ENCODE assay signal across 27 cellular contexts in genomic region chr1:22804969-22805671, GRCh38.
DNase-seq lines count a peak whose midpoint lies in the region; ATAC-seq and TF ChIP-seq lines count a peak whose summit lies in the region.
"Had no signal": no experiment of that assay in that cellular context is flagged by ENCODE, and none has a peak within 500 bp of the region (broad histone marks: within the 10 kb centered on the region; RNA-seq: fewer than 3 reads in every experiment).

No MANE protein-coding gene starts in this region.

- peak; percentile 39 for DNase-seq in NCI-H82 (lab: John Stamatoyannopoulos, UW)
- no peak for DNase-seq in NCI-H82 treated with DMSO at 0.1 percent for 48 hours (lab: John Stamatoyannopoulos, UW; ENCODE audit: unreplicated experiment)
- DNase-seq in iPS-NIHi7 (ENCODE audit: extremely low spot score): peak; percentile 56
- no peak for DNase-seq in type B pancreatic cell (ENCODE audit: extremely low spot score, unreplicated experiment)
- no peak for DNase-seq in stimulated activated naive CD4-positive, alpha-beta T cell treated with Interleukin-2 at 50 U/mL for 16 hours (lab: John Stamatoyannopoulos, UW)
- DNase-seq: 8988T; activated B cell treated with CpG ODN at 0.5 μM for 24 hours; activated CD8-positive, alpha-beta memory T cell treated with anti-CD3 and anti-CD28 coated beads, Interleukin-2, amount 10 ng/mL, durations not matched to agents 7 days and 5 days; activated naive CD4-positive, alpha-beta T cell treated with Interleukin-2 at 50 U/mL for 16 hours; activated T-cell treated with anti-CD3 and anti-CD28 coated beads, Interleukin-2, amount 50 U/mL, for 72 hours; esophagus squamous epithelium; foreskin melanocyte; KBM-7; left colon; NCI-H1436 treated with DMSO at 0.1 percent for 48 hours; NCI-H446 treated with DMSO at 0.1 percent for 48 hours; SIG-M5; stimulated activated CD4-positive, alpha-beta T cell treated with anti-CD3 and anti-CD28 coated beads, Interleukin-12 subunit alpha, Interleukin-12 subunit beta, amount 100 ng/mL, for 4 hours; stimulated activated CD4-positive, alpha-beta T cell treated with anti-CD3 and anti-CD28 coated beads, Interleukin-4, amount 100 ng/mL, for 1 hour; testis; uterus had no signal

- H3K27ac Mint-ChIP-seq in type B pancreatic cell: peak overlapping the region; percentile 50
- H3K27ac Mint-ChIP-seq: activated B cell treated with CpG ODN at 0.5 μM for 24 hours; activated CD8-positive, alpha-beta memory T cell treated with anti-CD3 and anti-CD28 coated beads, Interleukin-2, amount 10 ng/mL, durations not matched to agents 7 days and 5 days; activated T-cell treated with anti-CD3 and anti-CD28 coated beads, Interleukin-2, amount 50 U/mL, for 72 hours; CD14-positive monocyte; dendritic cell treated with granulocyte-macrophage colony-stimulating factor and Interleukin-4, amounts not matched to agents 40 ng/mL and 50 ng/mL, for 4 days had no signal

- H3K9me3 Mint-ChIP-seq in type B pancreatic cell: no peaks in the 10 kb centered on the region
- H3K9me3 Mint-ChIP-seq: activated B cell treated with CpG ODN at 0.5 μM for 24 hours; activated T-cell treated with anti-CD3 and anti-CD28 coated beads, Interleukin-2, amount 50 U/mL, for 72 hours; CD14-positive monocyte; dendritic cell treated with granulocyte-macrophage colony-stimulating factor and Interleukin-4, amounts not matched to agents 40 ng/mL and 50 ng/mL, for 4 days had no signal

- peak overlapping the region; percentile 97 for H3K27ac ChIP-seq in angular gyrus (ENCODE audit: low read depth, low read length)
- H3K27ac ChIP-seq: cardiac muscle cell, esophagus squamous epithelium, testis, uterus had no signal

- TF ChIP-seq CTCF in type B pancreatic cell (conservative IDR thresholded peaks at IDR 0.05): no peak

- H3K4me1 Mint-ChIP-seq in type B pancreatic cell (ENCODE audit: unreplicated experiment): peaks cover 50% of the 10 kb centered on the region
- H3K4me1 Mint-ChIP-seq: activated B cell treated with CpG ODN at 0.5 μM for 24 hours; activated CD8-positive, alpha-beta memory T cell treated with anti-CD3 and anti-CD28 coated beads, Interleukin-2, amount 10 ng/mL, durations not matched to agents 7 days and 5 days; CD14-positive monocyte had no signal

- H3K4me3 Mint-ChIP-seq in type B pancreatic cell: no peak overlapping the region
- H3K4me3 Mint-ChIP-seq: activated B cell treated with CpG ODN at 0.5 μM for 24 hours; activated CD8-positive, alpha-beta memory T cell treated with anti-CD3 and anti-CD28 coated beads, Interleukin-2, amount 10 ng/mL, durations not matched to agents 7 days and 5 days; activated T-cell treated with anti-CD3 and anti-CD28 coated beads, Interleukin-2, amount 50 U/mL, for 72 hours; CD14-positive monocyte; dendritic cell treated with granulocyte-macrophage colony-stimulating factor and Interleukin-4, amounts not matched to agents 40 ng/mL and 50 ng/mL, for 4 days had no signal

- no peak for ATAC-seq in GM18511 (IDR thresholded peaks at IDR 0.05; ENCODE audit: unreplicated experiment)
- ATAC-seq in HG03159 (IDR thresholded peaks at IDR 0.05; ENCODE audit: unreplicated experiment): no peak
- ATAC-seq: activated CD8-positive, alpha-beta memory T cell treated with anti-CD3 and anti-CD28 coated beads, Interleukin-2, amount 10 ng/mL, durations not matched to agents 7 days and 5 days; activated T-cell treated with anti-CD3 and anti-CD28 coated beads, Interleukin-2, amount 50 U/mL, for 72 hours; left colon had no signal

- H3K36me3 Mint-ChIP-seq in type B pancreatic cell: no peaks in the 10 kb centered on the region
- H3K36me3 Mint-ChIP-seq: activated CD8-positive, alpha-beta memory T cell treated with anti-CD3 and anti-CD28 coated beads, Interleukin-2, amount 10 ng/mL, durations not matched to agents 7 days and 5 days; CD14-positive monocyte had no signal

- no peaks in the 10 kb centered on the region for H3K27me3 Mint-ChIP-seq in type B pancreatic cell
- H3K27me3 Mint-ChIP-seq: activated CD8-positive, alpha-beta memory T cell treated with anti-CD3 and anti-CD28 coated beads, Interleukin-2, amount 10 ng/mL, durations not matched to agents 7 days and 5 days had no signal

Comparison
In these comparisons a context has a peak if more than half of its experiments do, and no peak if none do; other contexts are left out.
1. DNase-seq: peak in NCI-H82 (single experiment) and iPS-NIHi7 (single experiment); none in NCI-H82 treated with DMSO at 0.1 percent for 48 hours (single experiment), type B pancreatic cell (single experiment) and stimulated activated naive CD4-positive, alpha-beta T cell treated with Interleukin-2 at 50 U/mL for 16 hours (single experiment).